Comparison of ENCODE assay signal across 8 cellular contexts in genomic region chr12:123633379-123634141, GRCh38. TPM values are rescaled to one million over a fixed set of nuclear protein-coding genes. Genes with fewer than 3 reads are reported as not detected.
DNase-seq lines count a peak whose midpoint lies in the region; ATAC-seq and TF ChIP-seq lines count a peak whose summit lies in the region.

Gene EIF2B1, minus strand, starts transcription at chr12:123633686. Its CDS starts 129 bp downstream, at chr12:123633557.
Gene GTF2H3, plus strand, starts transcription at chr12:123633829. Its CDS starts 31 bp downstream, at chr12:123633860.

- H3K36me3 Mint-ChIP-seq in activated naive CD4-positive, alpha-beta T cell treated with anti-CD3 and anti-CD28 coated beads, Interleukin-2, amount 50 U/mL, for 24 hours = peaks cover 13% of the 10 kb centered on the region

- peaks cover 16% of the 10 kb centered on the region for H3K36me3 ChIP-seq in GM06990 (ENCODE audit: control insufficient read depth, insufficient read depth, low read length)

- no peaks in the 10 kb centered on the region for H3K27me3 Mint-ChIP-seq in activated naive CD4-positive, alpha-beta T cell treated with anti-CD3 and anti-CD28 coated beads, Interleukin-2, amount 50 U/mL, for 24 hours

- peaks cover 39% of the 10 kb centered on the region for H3K4me1 Mint-ChIP-seq in activated naive CD4-positive, alpha-beta T cell treated with anti-CD3 and anti-CD28 coated beads, Interleukin-2, amount 50 U/mL, for 24 hours

- no peak for TF ChIP-seq CTCF in GM06990 (IDR thresholded peaks at IDR 0.05; ENCODE audit: insufficient read depth, low read length, poor library complexity, severe bottlenecking)

- DNase-seq in GM06990 (ENCODE audit: extremely low read depth, insufficient read length) = peak; percentile 97
- peak; percentile 92 for DNase-seq in NCI-H1092 (lab: John Stamatoyannopoulos, UW)
- DNase-seq in globus pallidus (ENCODE audit: low spot score) = peak; percentile 93
- DNase-seq in occipital lobe (lab: John Stamatoyannopoulos, UW) = peak; percentile 95

- peak within 1 kb of the TSS; percentile 99 for H3K27ac Mint-ChIP-seq in activated naive CD4-positive, alpha-beta T cell treated with anti-CD3 and anti-CD28 coated beads, Interleukin-2, amount 50 U/mL, for 24 hours

- H3K4me3 ChIP-seq in GM06990 (replicated peaks; ENCODE audit: low read depth, low read length) = peak within 1 kb of the TSS; percentile 99

- no peaks in the 10 kb centered on the region for H3K9me3 Mint-ChIP-seq in activated naive CD4-positive, alpha-beta T cell treated with anti-CD3 and anti-CD28 coated beads, Interleukin-2, amount 50 U/mL, for 24 hours

- H3K27me3 ChIP-seq in GM06990 (replicated peaks; ENCODE audit: control insufficient read depth, insufficient read depth, low read length) = no peaks in the 10 kb centered on the region

- peak; percentile 90 for ATAC-seq in HG02588 (IDR thresholded peaks at IDR 0.05; ENCODE audit: unreplicated experiment)
- ATAC-seq in SK-N-SH treated with all-trans-retinoic acid at 6 μM for 48 hours = peak; percentile 97

- H3K27ac ChIP-seq in temporal lobe (ENCODE audit: low read depth, low read length) = peak within 1 kb of the TSS; percentile 1

- peak within 1 kb of the TSS; percentile 98 for H3K4me3 Mint-ChIP-seq in activated naive CD4-positive, alpha-beta T cell treated with anti-CD3 and anti-CD28 coated beads, Interleukin-2, amount 50 U/mL, for 24 hours

TF ChIP-seq in SK-N-SH treated with all-trans-retinoic acid at 6 μM for 48 hours, 23 proteins besides CTCF, POLR2A, EP300 and RAD21:
- TF ChIP-seq ARNTL (CRISPR knock-in tag; IDR thresholded peaks at IDR 0.05; ENCODE audit: borderline replicate concordance, low read depth) (no peak), ZNF70 (CRISPR knock-in tag; IDR thresholded peaks at IDR 0.05) (no peak), BACH2 (CRISPR knock-in tag; IDR thresholded peaks at IDR 0.05; ENCODE audit: borderline replicate concordance) (no peak)

RNA-seq across cellular contexts. Expression of gene EIF2B1, which starts in this region (rescaled TPM):
- total RNA-seq in occipital lobe (27.1 TPM), temporal lobe (31.2 TPM)

RNA-seq across cellular contexts. Expression of gene GTF2H3, which starts in this region (rescaled TPM):
- 38.7 TPM for total RNA-seq in occipital lobe
- total RNA-seq in temporal lobe = 23.8 TPM

Comparison
In these comparisons a context has a peak if more than half of its experiments do, and no peak if none do; other contexts are left out.
1. Peak in every context shown above with its lines: DNase-seq, ATAC-seq, H3K4me3 ChIP-seq and H3K27ac ChIP-seq.